In genomic region chr14:33057585-33057984, GRCh38 we compare ENCODE assay signal across 23 cellular contexts.
"Had no signal": no experiment of that assay in that cellular context is flagged by ENCODE, and none has a peak within 500 bp of the region (broad histone marks: within the 10 kb centered on the region; RNA-seq: fewer than 3 reads in every experiment).

No MANE protein-coding gene starts in this region.

- H3K4me1 Mint-ChIP-seq: naive B cell; stimulated activated naive CD8-positive, alpha-beta T cell treated with anti-CD3 and anti-CD28 coated beads, Interleukin-15, amount 100 ng/mL, for 72 hours had no signal

- H3K27ac Mint-ChIP-seq: activated CD8-positive, alpha-beta T cell treated with anti-CD3 and anti-CD28 coated beads, Interleukin-2, amount 10 ng/mL, durations not matched to agents 7 days and 5 days; activated naive CD4-positive, alpha-beta T cell treated with anti-CD3 and anti-CD28 coated beads, Interleukin-2, amount 50 U/mL, for 72 hours; activated T-helper 1 cell treated with anti-CD3 and anti-CD28 coated beads, Interleukin-12 subunit alpha, Interleukin-12 subunit beta, Interleukin-2, Interleukin-4 antibody, amounts not matched to agents 30 ng/mL and 10 ng/mL and 1 ng/mL, durations not matched to agents 14 hours and 24 hours and 36 hours; naive B cell; stimulated activated naive CD8-positive, alpha-beta T cell treated with anti-CD3 and anti-CD28 coated beads, Interleukin-15, amount 100 ng/mL, for 72 hours had no signal

- H3K36me3 Mint-ChIP-seq: activated naive CD4-positive, alpha-beta T cell treated with anti-CD3 and anti-CD28 coated beads, Interleukin-2, amount 50 U/mL, for 72 hours; naive B cell had no signal

- DNase-seq: activated CD4-positive, alpha-beta T cell treated with anti-CD3 and anti-CD28 coated beads for 1 hour; activated CD4-positive, alpha-beta T cell treated with anti-CD3 and anti-CD28 coated beads, Interleukin-2, amount 50 U/mL, for 1 hour; activated CD8-positive, alpha-beta T cell treated with anti-CD3 and anti-CD28 coated beads, Interleukin-2, amount 10 ng/mL, durations not matched to agents 7 days and 5 days; activated gamma-delta T cell treated with Interleukin-2 at 50 U/mL for 16 hours; aorta; brain microvascular endothelial cell; caudate nucleus; dermis blood vessel endothelial cell; effector CD8-positive, alpha-beta T cell; foreskin keratinocyte; left colon; mesenchymal stem cell; mucosa of descending colon; naive B cell; nucleus accumbens; right cardiac atrium; stimulated activated CD4-positive, alpha-beta T cell treated with anti-CD3 and anti-CD28 coated beads, Interleukin-4, amount 100 ng/mL, for 4 hours; stimulated activated naive CD8-positive, alpha-beta T cell treated with anti-CD3 and anti-CD28 coated beads, Interleukin-15, amount 100 ng/mL, for 72 hours; WERI-Rb-1 had no signal

- ATAC-seq: activated CD8-positive, alpha-beta T cell treated with anti-CD3 and anti-CD28 coated beads, Interleukin-2, amount 10 ng/mL, durations not matched to agents 7 days and 5 days; activated naive CD4-positive, alpha-beta T cell treated with anti-CD3 and anti-CD28 coated beads, Interleukin-2, amount 50 U/mL, for 72 hours; foreskin keratinocyte; left colon; mucosa of descending colon; right cardiac atrium; stimulated activated naive CD8-positive, alpha-beta T cell treated with anti-CD3 and anti-CD28 coated beads, Interleukin-15, amount 100 ng/mL, for 72 hours had no signal

- H3K4me3 Mint-ChIP-seq: activated CD8-positive, alpha-beta T cell treated with anti-CD3 and anti-CD28 coated beads, Interleukin-2, amount 10 ng/mL, durations not matched to agents 7 days and 5 days; activated T-helper 1 cell treated with anti-CD3 and anti-CD28 coated beads, Interleukin-12 subunit alpha, Interleukin-12 subunit beta, Interleukin-2, Interleukin-4 antibody, amounts not matched to agents 30 ng/mL and 10 ng/mL and 1 ng/mL, durations not matched to agents 14 hours and 24 hours and 36 hours; naive B cell; stimulated activated naive CD8-positive, alpha-beta T cell treated with anti-CD3 and anti-CD28 coated beads, Interleukin-15, amount 100 ng/mL, for 72 hours had no signal

- H3K27ac ChIP-seq: brain microvascular endothelial cell, foreskin keratinocyte, parathyroid adenoma, tibial nerve, WERI-Rb-1 had no signal
